ENCODE assay signal across 32 cellular contexts in genomic region chr1:202639500-202639899, GRCh38.
DNase-seq lines count a peak whose midpoint lies in the region; ATAC-seq and TF ChIP-seq lines count a peak whose summit lies in the region.
"Had no signal": no experiment of that assay in that cellular context is flagged by ENCODE, and none has a peak within 500 bp of the region (broad histone marks: within the 10 kb centered on the region; RNA-seq: fewer than 3 reads in every experiment).

No MANE protein-coding gene starts in this region.

- no peak overlapping the region for H3K4me3 ChIP-seq in mesendoderm (ENCODE audit: low read length)
- H3K4me3 ChIP-seq: cardiac muscle cell, left ventricle myocardium inferior, Peyer's patch, prostate gland, sigmoid colon, transverse colon had no signal

- peaks cover 33% of the 10 kb centered on the region for H3K27me3 Mint-ChIP-seq in brain
- H3K27me3 Mint-ChIP-seq in activated CD8-positive, alpha-beta memory T cell treated with anti-CD3 and anti-CD28 coated beads, Interleukin-2, amount 10 ng/mL, durations not matched to agents 7 days and 5 days: peaks cover 89% of the 10 kb centered on the region

- no peaks in the 10 kb centered on the region for H3K36me3 ChIP-seq in mesendoderm (ENCODE audit: control insufficient read depth, insufficient read depth, low read length)
- H3K36me3 ChIP-seq: cardiac muscle cell, left ventricle myocardium inferior, neutrophil, Peyer's patch, prostate gland, sigmoid colon, transverse colon had no signal

- no peaks in the 10 kb centered on the region for H3K36me3 Mint-ChIP-seq in brain
- H3K36me3 Mint-ChIP-seq in activated CD8-positive, alpha-beta memory T cell treated with anti-CD3 and anti-CD28 coated beads, Interleukin-2, amount 10 ng/mL, durations not matched to agents 7 days and 5 days: no peaks in the 10 kb centered on the region

- no peak overlapping the region for H4K5ac ChIP-seq in mesendoderm (ENCODE audit: low read length)

- H2BK5ac ChIP-seq in mesendoderm (ENCODE audit: low read length): no peak overlapping the region

- H3K27me3 ChIP-seq in mesendoderm (ENCODE audit: insufficient read depth, low read length, poor library complexity): no peaks in the 10 kb centered on the region

- DNase-seq in AG20443 (ENCODE audit: low spot score): peak; percentile 46
- DNase-seq in HT1080 (ENCODE audit: low read depth): peak; percentile 78
- no peak for DNase-seq in mesendoderm
- no peak for DNase-seq in anterior cingulate cortex (lab: John Stamatoyannopoulos, UW)
- DNase-seq in activated CD8-positive, alpha-beta memory T cell treated with anti-CD3 and anti-CD28 coated beads, Interleukin-2, amount 10 ng/mL, durations not matched to agents 7 days and 5 days: no peak
- DNase-seq: activated CD4-positive, alpha-beta T cell treated with anti-CD3 and anti-CD28 coated beads for 1 hour; activated CD8-positive, alpha-beta T cell treated with anti-CD3 and anti-CD28 coated beads for 36 hours; activated naive CD4-positive, alpha-beta T cell treated with anti-CD3 and anti-CD28 coated beads, Interleukin-2, amount 50 U/mL, for 16 hours; amygdala; Caco-2; DND-41; effector memory CD8-positive, alpha-beta T cell; erythroblast; islet precursor cell; left ventricle myocardium inferior; MV-4-11; NCI-H1436 treated with DMSO at 0.1 percent for 48 hours; NCI-H2081 treated with DMSO at 0.1 percent for 48 hours; NCI-H2227 treated with DMSO at 0.1 percent for 48 hours; Peyer's patch; SHP77 treated with DMSO at 0.1 percent for 48 hours; sigmoid colon; stimulated activated CD4-positive, alpha-beta T cell treated with anti-CD3 and anti-CD28 coated beads, Interleukin-4, amount 100 ng/mL, for 4 hours; T-helper 2 cell; transverse colon had no signal

- no peak overlapping the region for H3K18ac ChIP-seq in mesendoderm (ENCODE audit: low read length)

- H3K9ac ChIP-seq in mesendoderm (ENCODE audit: low read length): no peak overlapping the region

- CTCF ChIA-PET in activated CD8-positive, alpha-beta memory T cell treated with anti-CD3 and anti-CD28 coated beads, Interleukin-2, amount 10 ng/mL, durations not matched to agents 7 days and 5 days (lab: Charles Lee): no interaction called here

- no peak overlapping the region for H3K4me2 ChIP-seq in mesendoderm (ENCODE audit: low read length)

- H3K4me1 Mint-ChIP-seq in brain: peaks cover 54% of the 10 kb centered on the region
- H3K4me1 Mint-ChIP-seq in activated CD8-positive, alpha-beta memory T cell treated with anti-CD3 and anti-CD28 coated beads, Interleukin-2, amount 10 ng/mL, durations not matched to agents 7 days and 5 days: peaks cover 2% of the 10 kb centered on the region
- H3K4me1 Mint-ChIP-seq: activated T-helper 17 cell treated with anti-CD3 and anti-CD28 coated beads, Interleukin-2, amount 50 U/mL, for 72 hours had no signal

- peaks cover 3% of the 10 kb centered on the region for H3K4me1 ChIP-seq in mesendoderm (ENCODE audit: control insufficient read depth, low read depth, low read length)
- H3K4me1 ChIP-seq: prostate gland had no signal

- H2BK15ac ChIP-seq in mesendoderm (replicated peaks; ENCODE audit: low read depth): no peak overlapping the region

- H3K23ac ChIP-seq in mesendoderm (ENCODE audit: low read length): peak overlapping the region; percentile 45

- no peak overlapping the region for H4K8ac ChIP-seq in mesendoderm (ENCODE audit: low read depth, low read length)

- H3K9me3 Mint-ChIP-seq in brain: peaks cover 0 to 2% (median 0%) of the 10 kb centered on the region in 5 experiments
- no peaks in the 10 kb centered on the region for H3K9me3 Mint-ChIP-seq in activated CD8-positive, alpha-beta memory T cell treated with anti-CD3 and anti-CD28 coated beads, Interleukin-2, amount 10 ng/mL, durations not matched to agents 7 days and 5 days (ENCODE audit: low read depth)
- H3K9me3 Mint-ChIP-seq: activated CD8-positive, alpha-beta T cell treated with anti-CD3 and anti-CD28 coated beads for 36 hours; activated T-helper 17 cell treated with anti-CD3 and anti-CD28 coated beads, Interleukin-2, amount 50 U/mL, for 72 hours; effector memory CD8-positive, alpha-beta T cell had no signal

- H2BK120ac ChIP-seq in mesendoderm (ENCODE audit: low read depth, low read length): no peak overlapping the region

- H3K79me2 ChIP-seq in mesendoderm (ENCODE audit: control insufficient read depth, insufficient read depth, low read length): no peaks in the 10 kb centered on the region

- peak overlapping the region in 1 of 5 experiments; percentile 30 for H3K4me3 Mint-ChIP-seq in brain
- no peak overlapping the region for H3K4me3 Mint-ChIP-seq in activated CD8-positive, alpha-beta memory T cell treated with anti-CD3 and anti-CD28 coated beads, Interleukin-2, amount 10 ng/mL, durations not matched to agents 7 days and 5 days
- H3K4me3 Mint-ChIP-seq: activated CD8-positive, alpha-beta T cell treated with anti-CD3 and anti-CD28 coated beads for 36 hours; activated T-helper 17 cell treated with anti-CD3 and anti-CD28 coated beads, Interleukin-2, amount 50 U/mL, for 72 hours; effector memory CD8-positive, alpha-beta T cell had no signal

- no peaks in the 10 kb centered on the region for H3K79me1 ChIP-seq in mesendoderm (ENCODE audit: low read length)

- H3K27ac ChIP-seq in mesendoderm (ENCODE audit: low read depth, low read length): no peak overlapping the region
- H3K27ac ChIP-seq: cardiac muscle cell, left ventricle myocardium inferior, neutrophil, Peyer's patch, prostate gland, sigmoid colon had no signal

- WGBS in mesendoderm (ENCODE audit: extremely low coverage, insufficient coverage, low lambda C conversion rate): no CpG with 5 or more reads among the region's 9 CpGs

- H3K4ac ChIP-seq in mesendoderm (ENCODE audit: low read depth, low read length): no peak overlapping the region

- peak overlapping the region; percentile 49 for H3K56ac ChIP-seq in mesendoderm (ENCODE audit: low read length)

- no peak for TF ChIP-seq CTCF in brain (conservative IDR thresholded peaks at IDR 0.05)

- H2AK5ac ChIP-seq in mesendoderm (ENCODE audit: low read length): peak overlapping the region; percentile 82

- ATAC-seq in GM21737 (IDR thresholded peaks at IDR 0.05; ENCODE audit: unreplicated experiment) (no peak), GM21447 (IDR thresholded peaks at IDR 0.05; ENCODE audit: unreplicated experiment) (no peak)
- ATAC-seq in activated CD8-positive, alpha-beta memory T cell treated with anti-CD3 and anti-CD28 coated beads, Interleukin-2, amount 10 ng/mL, durations not matched to agents 7 days and 5 days: no peak
- ATAC-seq: activated CD8-positive, alpha-beta T cell treated with anti-CD3 and anti-CD28 coated beads for 36 hours; activated T-helper 17 cell treated with anti-CD3 and anti-CD28 coated beads, Interleukin-2, amount 50 U/mL, for 72 hours; effector memory CD8-positive, alpha-beta T cell had no signal

- H3K27ac Mint-ChIP-seq in brain: peak overlapping the region in 4 of 5 experiments; percentile 1 to 96 (median 30)
- no peak overlapping the region for H3K27ac Mint-ChIP-seq in activated CD8-positive, alpha-beta memory T cell treated with anti-CD3 and anti-CD28 coated beads, Interleukin-2, amount 10 ng/mL, durations not matched to agents 7 days and 5 days
- H3K27ac Mint-ChIP-seq: activated CD8-positive, alpha-beta T cell treated with anti-CD3 and anti-CD28 coated beads for 36 hours; activated T-helper 17 cell treated with anti-CD3 and anti-CD28 coated beads, Interleukin-2, amount 50 U/mL, for 72 hours; effector memory CD8-positive, alpha-beta T cell had no signal

Comparison
In these comparisons a context has a peak if more than half of its experiments do, and no peak if none do; other contexts are left out.
1. DNase-seq: peak in AG20443 (single experiment) and HT1080 (single experiment); none in mesendoderm (single experiment), anterior cingulate cortex (0 of 58) and activated CD8-positive, alpha-beta memory T cell treated with anti-CD3 and anti-CD28 coated beads, Interleukin-2, amount 10 ng/mL, durations not matched to agents 7 days and 5 days (single experiment).